1 cellular context compared by ENCODE assay signal in genomic region chr7:19392246-19392645, GRCh38.
TF ChIP-seq lines count a peak whose summit lies in the region.

No MANE protein-coding gene starts in this region.

TF ChIP-seq in GM23338, 12 proteins besides CTCF, POLR2A, EP300 and RAD21 (continued from another document):
- no peak for TF ChIP-seq ZNF462 (CRISPR knock-in tag; IDR thresholded peaks at IDR 0.05)
- TF ChIP-seq JUNB (IDR thresholded peaks at IDR 0.05; ENCODE audit: unreplicated experiment): no peak
- no peak for TF ChIP-seq EZH2 (IDR thresholded peaks at IDR 0.05; ENCODE audit: low read depth, unreplicated experiment)
- TF ChIP-seq ETS1 (IDR thresholded peaks at IDR 0.05): no peak
- no peak for TF ChIP-seq POLR2AphosphoS5 (IDR thresholded peaks at IDR 0.05; ENCODE audit: low read depth)
- no peak for TF ChIP-seq STAT1 (IDR thresholded peaks at IDR 0.05; ENCODE audit: unreplicated experiment)
- TF ChIP-seq ZNF114 (CRISPR knock-in tag; IDR thresholded peaks at IDR 0.05): no peak
- no peak for TF ChIP-seq CREB1 (CRISPR knock-in tag; IDR thresholded peaks at IDR 0.05; ENCODE audit: low read depth)
- TF ChIP-seq NANOG (IDR thresholded peaks at IDR 0.05; ENCODE audit: borderline replicate concordance): no peak
- no peak for TF ChIP-seq EZH2phosphoT487 (IDR thresholded peaks at IDR 0.05; ENCODE audit: unreplicated experiment)
